ENCODE assay signal across 14 cellular contexts in the genomic region with DNA sequence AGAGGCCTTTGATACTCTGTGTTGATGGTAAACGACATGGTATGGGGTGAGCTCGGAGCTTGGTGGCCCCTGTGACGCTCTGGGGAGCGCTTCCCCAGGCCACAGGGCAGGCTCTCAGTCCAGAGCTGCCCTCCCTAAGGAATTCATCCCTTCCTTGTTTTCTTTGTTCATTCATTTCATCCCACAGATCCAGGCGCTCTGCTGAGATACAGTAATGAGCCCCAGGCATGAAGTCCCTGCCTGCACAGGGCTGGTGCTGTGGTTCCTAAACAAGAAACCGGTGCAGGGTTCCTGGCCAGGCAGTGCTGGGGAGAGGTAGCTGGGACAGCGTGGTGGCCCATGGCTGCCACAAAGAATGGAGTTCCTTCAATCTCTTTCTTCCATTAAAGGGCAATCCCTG. TPM values are rescaled to one million over a fixed set of nuclear protein-coding genes. Genes with fewer than 3 reads are reported as not detected.
DNase-seq lines count a peak whose midpoint lies in the region; ATAC-seq and TF ChIP-seq lines count a peak whose summit lies in the region.
"Had no signal": no experiment of that assay in that cellular context is flagged by ENCODE, and none has a peak within 500 bp of the region (broad histone marks: within the 10 kb centered on the region; RNA-seq: fewer than 3 reads in every experiment).

No MANE protein-coding gene starts in this region.

- intact Hi-C loops in transverse colon (cut with DNase I; ENCODE audit: low total_unique reads), result no loop called here

- in situ Hi-C loops in transverse colon (cut with MboI; ENCODE audit: low pct_ligation_motif_present in 1 of 4, low pct_unique_long_range_greater_than_20kb in 1 of 4, low sequenced_read_pairs in 3 of 4), result no loop called here

- no peak for TF ChIP-seq EP300 in transverse colon (IDR thresholded peaks at IDR 0.05; ENCODE audit: low read depth)

- DNase-seq in NCI-H69 (lab: John Stamatoyannopoulos, UW) (peak; percentile 30), transverse colon (no peak), cortex of kidney (lab: John Stamatoyannopoulos, UW) (no peak), NCI-H1092 (lab: John Stamatoyannopoulos, UW) (no peak)
- DNase-seq: activated naive CD4-positive, alpha-beta T cell; aorta; H7; hippocampal formation; NCI-H1694 treated with DMSO at 0.1 percent for 48 hours; NCI-H226; SHP77 had no signal

- H3K27me3 ChIP-seq in duodenal mucosa (ENCODE audit: control insufficient read depth in 1 of 2, insufficient read depth in 2 of 2, low read length in 2 of 2) (no peaks in the 10 kb centered on the region), neutrophil (no peaks in the 10 kb centered on the region), transverse colon (no peaks in the 10 kb centered on the region)

- no peak for TF ChIP-seq POLR2A in transverse colon (IDR thresholded peaks at IDR 0.05)

- TF ChIP-seq CTCF in neutrophil (IDR thresholded peaks at IDR 0.05) (no peak), transverse colon (IDR thresholded peaks at IDR 0.05) (no peak)

- ATAC-seq in GM19023 (IDR thresholded peaks at IDR 0.05; ENCODE audit: unreplicated experiment), result no peak

- H3K36me3 ChIP-seq in duodenal mucosa (ENCODE audit: control insufficient read depth in 1 of 2, insufficient read depth in 2 of 2, low read length in 2 of 2) (peaks cover 2 to 6% of the 10 kb centered on the region in 2 donors), neutrophil (peaks cover 24% of the 10 kb centered on the region), transverse colon (no peaks in the 10 kb centered on the region)

- no peak overlapping the region for H3K4me3 ChIP-seq in duodenal mucosa (ENCODE audit: low read depth in 1 of 2, low read length in 2 of 2)
- H3K4me3 ChIP-seq in neutrophil (ENCODE audit: low read depth in 1 of 2, low read length in 1 of 2), result no peak overlapping the region
- H3K4me3 ChIP-seq in transverse colon, result no peak overlapping the region

- H3K27ac ChIP-seq in duodenal mucosa (ENCODE audit: low read depth, low read length), result no peak overlapping the region
- peak overlapping the region; percentile 88 for H3K27ac ChIP-seq in neutrophil
- peak overlapping the region; percentile 66 to 80 (median 74) for H3K27ac ChIP-seq in transverse colon

- peak overlapping the region; percentile 15 to 32 for H3K9ac ChIP-seq in duodenal mucosa (ENCODE audit: low read depth in 1 of 2, low read length in 2 of 2)

- WGBS in transverse colon (ENCODE audit: low coverage in 1 of 2), 2 donors, result 66% methylated on average over 7 of the region's 7 CpGs; no CpG with 5 or more reads in 1 of the 2 donors

- no peaks in the 10 kb centered on the region for H3K9me3 ChIP-seq in duodenal mucosa (ENCODE audit: control insufficient read depth in 1 of 2, low read length in 2 of 2)
- H3K9me3 ChIP-seq in neutrophil, result no peaks in the 10 kb centered on the region
- no peaks in the 10 kb centered on the region for H3K9me3 ChIP-seq in transverse colon

- H3K4me1 ChIP-seq in duodenal mucosa (ENCODE audit: control insufficient read depth in 1 of 2, insufficient read depth in 2 of 2, low read length in 2 of 2) (peaks cover 44 to 46% of the 10 kb centered on the region in 2 donors), neutrophil (ENCODE audit: control insufficient read depth in 1 of 2, insufficient read depth in 1 of 2, low read depth in 1 of 2, low read length in 1 of 2) (peaks cover 48 to 64% of the 10 kb centered on the region in 2 experiments), transverse colon (peaks cover 41 to 61% (median 55%) of the 10 kb centered on the region in 4 donors)

RNA-seq across cellular contexts. Expression of a gene that starts 14.4 kb away (rescaled TPM):
- 10 to 100 TPM; 12.3 to 31.1 (median 21.6) TPM for total RNA-seq in transverse colon
